Comparison of ENCODE assay signal across 29 cellular contexts in genomic region chr1:90502194-90502593, GRCh38.
"Had no signal": no experiment of that assay in that cellular context is flagged by ENCODE, and none has a peak within 500 bp of the region (broad histone marks: within the 10 kb centered on the region; RNA-seq: fewer than 3 reads in every experiment).

No MANE protein-coding gene starts in this region.

- ATAC-seq: activated CD4-positive, CD25-positive, alpha-beta regulatory T cell treated with anti-CD3 and anti-CD28 coated beads, Interleukin-2, amount 50 U/mL, for 24 hours; activated CD8-positive, alpha-beta T cell treated with anti-CD3 and anti-CD28 coated beads for 36 hours; activated T-cell treated with anti-CD3 and anti-CD28 coated beads, Interleukin-2, amount 50 U/mL, for 72 hours; Panc1; Right ventricle myocardium inferior; T-cell had no signal

- H3K36me3 Mint-ChIP-seq: activated naive CD8-positive, alpha-beta T cell treated with anti-CD3 and anti-CD28 coated beads, Interleukin-2, amount 10 ng/mL, durations not matched to agents 7 days and 5 days; T-cell had no signal

- H3K9me3 ChIP-seq: adrenal gland had no signal

- H3K27me3 ChIP-seq: adrenal gland had no signal

- H3K9me3 Mint-ChIP-seq: activated CD8-positive, alpha-beta T cell treated with anti-CD3 and anti-CD28 coated beads for 36 hours; activated naive CD8-positive, alpha-beta T cell treated with anti-CD3 and anti-CD28 coated beads, Interleukin-2, amount 10 ng/mL, durations not matched to agents 7 days and 5 days; activated T-cell treated with anti-CD3 and anti-CD28 coated beads, Interleukin-2, amount 50 U/mL, for 72 hours; activated T-helper 2 cell treated with anti-CD3 and anti-CD28 coated beads, Interferon-gamma antibody, Interleukin-2, Interleukin-4, amounts not matched to agents 10 μg/mL and 5 μg/mL and 100 μg/mL, durations not matched to agents 14 hours and 24 hours and 36 hours; T-cell had no signal

- H3K27ac Mint-ChIP-seq: activated CD8-positive, alpha-beta T cell treated with anti-CD3 and anti-CD28 coated beads for 36 hours; activated naive CD8-positive, alpha-beta T cell treated with anti-CD3 and anti-CD28 coated beads, Interleukin-2, amount 10 ng/mL, durations not matched to agents 7 days and 5 days; activated T-cell treated with anti-CD3 and anti-CD28 coated beads, Interleukin-2, amount 50 U/mL, for 72 hours; activated T-helper 2 cell treated with anti-CD3 and anti-CD28 coated beads, Interferon-gamma antibody, Interleukin-2, Interleukin-4, amounts not matched to agents 10 μg/mL and 5 μg/mL and 100 μg/mL, durations not matched to agents 14 hours and 24 hours and 36 hours; T-cell had no signal

- H3K4me3 ChIP-seq: adrenal gland, SK-N-MC had no signal

- DNase-seq: activated CD4-positive, alpha-beta T cell treated with anti-CD3 and anti-CD28 coated beads for 4 hours; activated CD8-positive, alpha-beta memory T cell treated with anti-CD3 and anti-CD28 coated beads, Interleukin-2, amount 50 U/mL, for 4 hours; activated CD8-positive, alpha-beta T cell treated with anti-CD3 and anti-CD28 coated beads for 36 hours; activated gamma-delta T cell treated with Interleukin-2 at 50 U/mL for 16 hours; activated naive CD4-positive, alpha-beta T cell treated with anti-CD3 and anti-CD28 coated beads, Interleukin-2, amount 50 U/mL, for 16 hours; activated naive CD8-positive, alpha-beta T cell treated with anti-CD3 and anti-CD28 coated beads, Interleukin-2, amount 10 ng/mL, durations not matched to agents 7 days and 5 days; activated T-cell treated with anti-CD3 and anti-CD28 coated beads, Interleukin-2, amount 50 U/mL, for 72 hours; adrenal gland; anterior cingulate cortex; cerebellar nuclear complex; Kasumi-1; NCI-H1048; NCI-H2029; NCI-H2107; NCI-H2171 treated with DMSO at 0.1 percent for 48 hours; NCI-H226; NCI-H526; NCI-H82; OCI-M1; RPMI8226; T-cell; T-helper 2 cell; T1000 had no signal

- H3K36me3 ChIP-seq: adrenal gland had no signal

- H3K4me1 ChIP-seq: adrenal gland had no signal

- H3K4me3 Mint-ChIP-seq: activated CD8-positive, alpha-beta T cell treated with anti-CD3 and anti-CD28 coated beads for 36 hours; activated naive CD8-positive, alpha-beta T cell treated with anti-CD3 and anti-CD28 coated beads, Interleukin-2, amount 10 ng/mL, durations not matched to agents 7 days and 5 days; activated T-cell treated with anti-CD3 and anti-CD28 coated beads, Interleukin-2, amount 50 U/mL, for 72 hours; T-cell had no signal

- H3K4me1 Mint-ChIP-seq: activated naive CD8-positive, alpha-beta T cell treated with anti-CD3 and anti-CD28 coated beads, Interleukin-2, amount 10 ng/mL, durations not matched to agents 7 days and 5 days; T-cell had no signal

- H3K27ac ChIP-seq: adrenal gland, SK-N-MC, VCaP had no signal

- H3K27me3 Mint-ChIP-seq: activated naive CD8-positive, alpha-beta T cell treated with anti-CD3 and anti-CD28 coated beads, Interleukin-2, amount 10 ng/mL, durations not matched to agents 7 days and 5 days had no signal
